8 cellular contexts compared by ENCODE assay signal in genomic region chr14:73723799-73724621, GRCh38. TPM values are rescaled to one million over a fixed set of nuclear protein-coding genes. Genes with fewer than 3 reads are reported as not detected.
DNase-seq lines count a peak whose midpoint lies in the region; ATAC-seq and TF ChIP-seq lines count a peak whose summit lies in the region.

No MANE protein-coding gene starts in this region.

- peaks cover 23 to 55% of the 10 kb centered on the region in 2 donors for H3K4me1 ChIP-seq in left lung
- H3K4me1 ChIP-seq in subcutaneous abdominal adipose tissue (ENCODE audit: control insufficient read depth in 5 of 5, insufficient read depth in 5 of 5, low read length in 5 of 5) = peaks cover 31 to 70% (median 59%) of the 10 kb centered on the region in 5 donors

- no peak for TF ChIP-seq CTCF in NB4 (IDR thresholded peaks at IDR 0.05; ENCODE audit: low read depth, low read length)
- TF ChIP-seq CTCF in brain (conservative IDR thresholded peaks at IDR 0.05) = peak in 1 of 2 experiments; percentile 28
- TF ChIP-seq CTCF in left lung (IDR thresholded peaks at IDR 0.05) = peak in 1 of 2 donors; percentile 22

- intact Hi-C loops in left lung (cut with DNase I) = no loop called here

- H3K27me3 Mint-ChIP-seq in brain = no peaks in the 10 kb centered on the region

- TF ChIP-seq POLR2A in NB4 (IDR thresholded peaks at IDR 0.05; ENCODE audit: extremely low read depth, insufficient read length) = no peak

- peak overlapping the region; percentile 39 to 84 (median 75) for H3K9ac ChIP-seq in subcutaneous abdominal adipose tissue (ENCODE audit: low read length in 5 of 5)

- H3K36me3 ChIP-seq in left lung (peaks cover 9 to 84% of the 10 kb centered on the region in 2 donors), subcutaneous abdominal adipose tissue (ENCODE audit: control insufficient read depth in 5 of 5, insufficient read depth in 5 of 5, low read length in 5 of 5) (peaks cover 6 to 78% (median 67%) of the 10 kb centered on the region in 5 donors)

- H3K4me3 Mint-ChIP-seq in brain = peak overlapping the region in 1 of 5 experiments; percentile 3

- H3K9me3 Mint-ChIP-seq in brain = no peaks in the 10 kb centered on the region

- no peaks in the 10 kb centered on the region for H3K27me3 ChIP-seq in left lung
- H3K27me3 ChIP-seq in subcutaneous abdominal adipose tissue (ENCODE audit: control insufficient read depth in 5 of 5, insufficient read depth in 4 of 5, low read length in 5 of 5) = no peaks in the 10 kb centered on the region

- H3K4me3 ChIP-seq in NB4 (ENCODE audit: low read depth, low read length) (no peak overlapping the region), left lung (no peak overlapping the region), subcutaneous abdominal adipose tissue (ENCODE audit: low read depth in 1 of 5, low read length in 5 of 5) (peak overlapping the region in 3 of 5 donors; percentile 8 to 40 (median 18))

- ATAC-seq in left lung (peak; percentile 65), GM19351 (IDR thresholded peaks at IDR 0.05; ENCODE audit: unreplicated experiment) (no peak)

- H3K4me1 Mint-ChIP-seq in brain = peaks cover 46% of the 10 kb centered on the region

- DNase-seq in GM04503 (ENCODE audit: low read depth) (peak; percentile 98), NB4 (ENCODE audit: low read depth) (peak; percentile 87), left lung (peak in 1 of 2 donors; percentile 71), NCI-H510A (lab: John Stamatoyannopoulos, UW) (no peak), G401 (ENCODE audit: low spot score) (no peak)

- peak overlapping the region; percentile 69 to 80 for H3K27ac ChIP-seq in left lung
- peak overlapping the region; percentile 97 for H3K27ac ChIP-seq in subcutaneous abdominal adipose tissue (ENCODE audit: low read depth, low read length)

- H3K27ac Mint-ChIP-seq in brain = peak overlapping the region; percentile 65 to 85 (median 83)

- in situ Hi-C loops in G401 (cut with HindIII; ENCODE audit: low sequenced_read_pairs) = no loop called here

- H3K36me3 Mint-ChIP-seq in brain = peaks cover 69% of the 10 kb centered on the region

- H3K9me3 ChIP-seq in left lung (no peaks in the 10 kb centered on the region), subcutaneous abdominal adipose tissue (ENCODE audit: control insufficient read depth in 5 of 5, low read length in 5 of 5) (no peaks in the 10 kb centered on the region)

RNA-seq across cellular contexts. Expression of gene PNMA1, which starts 9.8 kb away (rescaled TPM):
- 135 TPM for polyA plus RNA-seq in brain (ENCODE audit: insufficient read depth, low read depth, low replicate concordance)
- total RNA-seq in left lung = 10 to 100 TPM; 30.8 to 32.4 TPM
- total RNA-seq in G401 (2014; rRNA removed; shearing (Covaris generic)) = 65.8 and 80.4 TPM in 2 replicates

Comparison
In these comparisons a context has a peak if more than half of its experiments do, and no peak if none do; other contexts are left out.
1. DNase-seq: peak in GM04503 (single experiment) and NB4 (single experiment); none in NCI-H510A (single experiment) and G401 (single experiment).
2. H3K4me3 ChIP-seq: peak in subcutaneous abdominal adipose tissue (3 of 5); none in NB4 (single experiment) and left lung (0 of 2).